ENCODE assay signal across 1 cellular context in genomic region chr4:170446782-170447181, GRCh38.
TF ChIP-seq lines count a peak whose summit lies in the region.

No MANE protein-coding gene starts in this region.

TF ChIP-seq in SK-N-SH, 30 proteins besides CTCF, POLR2A, EP300 and RAD21 (continued from another document):
- TF ChIP-seq SIN3A (IDR thresholded peaks at IDR 0.05; ENCODE audit: borderline replicate concordance, low read depth, low read length) (no peak), POLR2AphosphoS5 (IDR thresholded peaks at IDR 0.05; ENCODE audit: low read depth, low read length) (no peak), RFX5 (IDR thresholded peaks at IDR 0.05; ENCODE audit: low read length) (no peak), FOSL2 (IDR thresholded peaks at IDR 0.05; ENCODE audit: borderline replicate concordance, low read depth) (no peak), MAX (IDR thresholded peaks at IDR 0.05; ENCODE audit: low read depth) (no peak), FOXJ3 (CRISPR knock-in tag; IDR thresholded peaks at IDR 0.05) (no peak), GABPA (IDR thresholded peaks at IDR 0.05; ENCODE audit: low read depth) (no peak), USF1 (IDR thresholded peaks at IDR 0.05; ENCODE audit: borderline replicate concordance, low read depth) (no peak), ELF1 (IDR thresholded peaks at IDR 0.05) (no peak), USF2 (IDR thresholded peaks at IDR 0.05; ENCODE audit: borderline replicate concordance, low read depth, low read length) (no peak), RXRA (IDR thresholded peaks at IDR 0.05; ENCODE audit: borderline replicate concordance, low read depth) (no peak)
